In the genomic region with DNA sequence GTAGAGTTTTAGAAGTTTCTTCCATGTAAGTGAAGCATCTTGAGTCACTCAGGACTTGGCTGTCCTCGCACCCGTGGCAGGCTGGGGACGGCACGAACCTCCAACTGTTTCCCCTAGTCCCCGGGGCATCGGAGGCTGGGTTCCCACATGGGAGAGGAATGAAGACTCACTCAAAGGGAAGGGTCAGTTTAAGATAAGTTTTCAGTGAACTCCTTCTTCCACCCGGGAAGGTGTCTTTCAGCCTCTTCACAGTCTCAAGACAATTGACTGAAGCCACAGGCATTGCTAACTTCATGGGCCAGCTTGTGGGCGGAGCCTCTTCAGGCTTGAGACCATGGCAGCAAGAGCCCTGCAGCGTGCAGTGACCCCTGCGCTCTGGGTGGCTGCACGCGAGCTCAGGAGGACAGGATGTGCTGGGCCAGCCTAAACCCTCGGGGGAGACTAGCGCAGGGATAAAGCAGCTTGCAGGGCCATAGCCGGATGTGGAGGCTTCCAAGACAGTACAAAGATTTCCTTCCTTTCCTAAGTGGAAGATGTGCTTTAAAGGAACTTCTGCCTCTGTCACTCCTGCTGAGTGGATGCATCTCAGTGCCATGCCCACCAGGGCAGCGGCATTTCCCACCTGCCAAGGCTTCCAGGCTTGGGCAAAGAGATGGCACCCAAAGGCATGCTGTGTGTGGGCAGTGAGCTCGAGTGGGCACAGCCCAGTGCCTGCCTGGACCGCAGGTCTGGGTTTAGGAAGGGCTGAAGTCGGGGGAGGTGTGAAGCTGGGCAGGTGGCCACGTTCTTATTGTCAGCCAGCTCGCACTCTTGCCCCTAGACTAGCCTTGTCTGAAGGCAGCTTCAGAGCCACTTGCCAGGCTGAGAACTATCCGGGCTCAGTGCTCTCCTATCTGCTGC, we compare ENCODE assay signal across 11 cellular contexts. TPM values are rescaled to one million over a fixed set of nuclear protein-coding genes. Genes with fewer than 3 reads are reported as not detected.
DNase-seq lines count a peak whose midpoint lies in the region; FAIRE-seq and TF ChIP-seq lines count a peak whose summit lies in the region.
"Had no signal": no experiment of that assay in that cellular context is flagged by ENCODE, and none has a peak within 500 bp of the region (broad histone marks: within the 10 kb centered on the region; RNA-seq: fewer than 3 reads in every experiment).

No MANE protein-coding gene starts in this region.

- H3K9me2 ChIP-seq in GM23248 (ENCODE audit: insufficient read depth) (no peaks in the 10 kb centered on the region), neural cell (ENCODE audit: insufficient read depth, low read length) (no peaks in the 10 kb centered on the region)

- no peaks in the 10 kb centered on the region for H3K79me2 ChIP-seq in GM23248 (ENCODE audit: insufficient read depth)
- H3K79me2 ChIP-seq in neural cell (replicated peaks; ENCODE audit: insufficient read depth, low read length), result no peaks in the 10 kb centered on the region

- no peak for TF ChIP-seq RAD21 in neural cell (conservative IDR thresholded peaks at IDR 0.05)

- DNase-seq in GM23248, result no peak
- DNase-seq in epidermal melanocyte (ENCODE audit: insufficient read length, low spot score), result peak; percentile 80
- DNase-seq in NOMO-1 treated with dmso at 0.1 percent for 144 hours (lab: John Stamatoyannopoulos, UW; ENCODE audit: unreplicated experiment), result no peak
- DNase-seq in T-helper 9 cell, result no peak
- DNase-seq in HTR-8/SVneo (ENCODE audit: insufficient read length, low spot score), result no peak
- DNase-seq: activated CD4-positive, alpha-beta T cell treated with anti-CD3 and anti-CD28 coated beads for 36 hours; activated naive CD8-positive, alpha-beta T cell treated with anti-CD3 and anti-CD28 coated beads, Interleukin-2, amount 50 U/mL, for 24 hours; CD4-positive, CD25-positive, alpha-beta regulatory T cell; hypothalamus had no signal

- H3K9me3 ChIP-seq in GM23248 (ENCODE audit: low read depth) (no peaks in the 10 kb centered on the region), neural cell (ENCODE audit: low read length) (no peaks in the 10 kb centered on the region)

- H4K20me1 ChIP-seq in GM23248 (ENCODE audit: insufficient read depth) (no peaks in the 10 kb centered on the region), neural cell (ENCODE audit: insufficient read depth) (no peaks in the 10 kb centered on the region)

- H3F3A ChIP-seq in GM23248 (ENCODE audit: insufficient read depth), result no peaks in the 10 kb centered on the region
- H3F3A ChIP-seq in neural cell (ENCODE audit: insufficient read depth, low read length, poor library complexity, severe bottlenecking), result no peaks in the 10 kb centered on the region

- no peak for TF ChIP-seq EP300 in neural cell (conservative IDR thresholded peaks at IDR 0.05; ENCODE audit: poor library complexity, severe bottlenecking)

- H3K27ac ChIP-seq in GM23248 (peak overlapping the region; percentile 22; the same call in 1 of the 2 replicates), neural cell (ENCODE audit: low read length) (no peak overlapping the region)

- no peak for FAIRE-seq in HTR-8/SVneo (lab: Jason Lieb, UNC)

- no peak for TF ChIP-seq CTCF in neural cell (IDR thresholded peaks at IDR 0.05; ENCODE audit: poor library complexity, severe bottlenecking)

- no peaks in the 10 kb centered on the region for H3K27me3 ChIP-seq in GM23248 (replicated peaks; ENCODE audit: insufficient read depth)
- H3K27me3 ChIP-seq in neural cell (ENCODE audit: insufficient read depth, low read depth, low read length), result no peaks in the 10 kb centered on the region

- H3K4me1 ChIP-seq in GM23248 (ENCODE audit: insufficient read depth), result peaks cover 12% of the 10 kb centered on the region

- in situ Hi-C loops in GM23248 (cut with MboI), result no loop called here

- H2AFZ ChIP-seq in GM23248, result no peak overlapping the region
- H2AFZ ChIP-seq in neural cell (ENCODE audit: low read depth, low read length), result no peak overlapping the region

- no peak overlapping the region for H3K9ac ChIP-seq in GM23248
- H3K9ac ChIP-seq in neural cell (ENCODE audit: low read length), result no peak overlapping the region

- H3K4me3 ChIP-seq in GM23248 (no peak overlapping the region), neural cell (ENCODE audit: low read length) (no peak overlapping the region)
- H3K4me3 ChIP-seq: smooth muscle cell had no signal

- H3K4me2 ChIP-seq in GM23248 (ENCODE audit: unreplicated experiment) (no peak overlapping the region), neural cell (ENCODE audit: low read length) (no peak overlapping the region)
- H3K4me2 ChIP-seq: smooth muscle cell had no signal

- 86 to 87% methylated on average over 22 of the region's 22 CpGs for WGBS in GM23248 (ENCODE audit: low coverage in 1 of 2, low lambda C conversion rate in 2 of 2, missing lambda C conversion rate in 2 of 2), 2 experiments

- H3K36me3 ChIP-seq in GM23248 (ENCODE audit: low read depth) (no peaks in the 10 kb centered on the region), neural cell (ENCODE audit: insufficient read depth, low read length) (peaks cover 11% of the 10 kb centered on the region)

TF ChIP-seq in neural cell, 6 proteins besides CTCF, POLR2A, EP300 and RAD21:
- TF ChIP-seq MXI1 (conservative IDR thresholded peaks at IDR 0.05; ENCODE audit: poor library complexity, severe bottlenecking) (no peak), POLR2AphosphoS5 (IDR thresholded peaks at IDR 0.05) (peak; percentile 2), TAF1 (IDR thresholded peaks at IDR 0.05; ENCODE audit: low read depth) (no peak)

RNA-seq across cellular contexts. Expression of a gene that starts 32.9 kb away (rescaled TPM):
- total RNA-seq in GM23248 (2014; rRNA removed; shearing (Covaris generic)), result 22.3 and 23.7 TPM in 2 replicates
- polyA plus RNA-seq in GM23248 (2016; fragmentation: Nextera tagmentation; extraction: Ambion mirVana) (26.1 TPM in 2 replicates), neural cell (43.0 and 47.3 TPM in 2 replicates)
- polyA minus RNA-seq in neural cell, result 40.7 and 50.0 TPM in 2 replicates

RNA-seq across cellular contexts. Expression of a gene that starts 36.9 kb away (rescaled TPM):
- 0.22 and 0.63 TPM in 2 replicates for total RNA-seq in GM23248 (2014; rRNA removed; shearing (Covaris generic))
- polyA plus RNA-seq in GM23248 (2016; fragmentation: Nextera tagmentation; extraction: Ambion mirVana), result 0.47 and 1.1 TPM in 2 replicates
- 38.0 and 45.2 TPM in 2 replicates for polyA plus RNA-seq in neural cell
- polyA minus RNA-seq in neural cell, result 64.3 and 66.9 TPM in 2 replicates

RNA-seq across cellular contexts. Expression of a gene that starts 56.6 kb away (rescaled TPM):
- total RNA-seq in GM23248 (2014; rRNA removed; shearing (Covaris generic)), result 28.8 and 33.9 TPM in 2 replicates
- 37.2 and 38.7 TPM in 2 replicates for polyA plus RNA-seq in GM23248 (2016; fragmentation: Nextera tagmentation; extraction: Ambion mirVana)
- polyA plus RNA-seq in neural cell, result 11.0 and 11.6 TPM in 2 replicates
- polyA minus RNA-seq in neural cell, result 5.2 and 6.3 TPM in 2 replicates

Comparison
In these comparisons a context has a peak if more than half of its experiments do, and no peak if none do; other contexts are left out.
1. RNA of a gene that starts 36.9 kb away (polyA plus RNA-seq): 38.0 to 45.2 TPM in neural cell; 0.47 to 1.1 TPM in GM23248; every median in the first group is over 10 times any median in the second.